ENCODE assay signal across 8 cellular contexts in genomic region chr20:56630086-56630493, GRCh38. TPM values are rescaled to one million over a fixed set of nuclear protein-coding genes. Genes with fewer than 3 reads are reported as not detected.
DNase-seq lines count a peak whose midpoint lies in the region; ATAC-seq and TF ChIP-seq lines count a peak whose summit lies in the region.

No MANE protein-coding gene starts in this region.

- H3K9me3 Mint-ChIP-seq in progenitor cell of endocrine pancreas (ENCODE audit: low read depth), result no peaks in the 10 kb centered on the region
- H3K9me3 Mint-ChIP-seq in activated T-helper 17 cell treated with anti-CD3 and anti-CD28 coated beads, Interleukin-2, amount 50 U/mL, for 72 hours, result no peaks in the 10 kb centered on the region

- peaks cover 4% of the 10 kb centered on the region for H3K36me3 ChIP-seq in H7 (replicated peaks; ENCODE audit: control insufficient read depth, insufficient read depth, low read length)

- TF ChIP-seq CTCF in fibroblast of pulmonary artery (IDR thresholded peaks at IDR 0.05; ENCODE audit: low read length, missing control alignments), result peak; percentile 15
- peak; percentile 79 for TF ChIP-seq CTCF in progenitor cell of endocrine pancreas (IDR thresholded peaks at IDR 0.05; ENCODE audit: unreplicated experiment)

- H3K4me3 ChIP-seq in H7 (ENCODE audit: insufficient read depth, low read depth, low read length) (peak overlapping the region; percentile 90), fibroblast of pulmonary artery (replicated peaks; ENCODE audit: low read depth, low read length) (no peak overlapping the region)

- H3K4me3 Mint-ChIP-seq in progenitor cell of endocrine pancreas (ENCODE audit: low read depth), result peak overlapping the region; percentile 68
- no peak overlapping the region for H3K4me3 Mint-ChIP-seq in activated T-helper 17 cell treated with anti-CD3 and anti-CD28 coated beads, Interleukin-2, amount 50 U/mL, for 72 hours

- in situ Hi-C loops in ACHN (cut with HindIII; ENCODE audit: low pct_ligation_motif_present, low pct_unique_long_range_greater_than_20kb, low sequenced_read_pairs), result no loop called here

- H3K4me1 Mint-ChIP-seq in progenitor cell of endocrine pancreas (ENCODE audit: low read depth), result peaks cover 5% of the 10 kb centered on the region
- H3K4me1 Mint-ChIP-seq in activated T-helper 17 cell treated with anti-CD3 and anti-CD28 coated beads, Interleukin-2, amount 50 U/mL, for 72 hours, result no peaks in the 10 kb centered on the region

- peaks cover 82% of the 10 kb centered on the region for H3K27me3 Mint-ChIP-seq in progenitor cell of endocrine pancreas
- H3K27me3 Mint-ChIP-seq in activated T-helper 17 cell treated with anti-CD3 and anti-CD28 coated beads, Interleukin-2, amount 50 U/mL, for 72 hours, result peaks cover 32% of the 10 kb centered on the region

- peak overlapping the region; percentile 71 for H3K27ac Mint-ChIP-seq in progenitor cell of endocrine pancreas
- no peak overlapping the region for H3K27ac Mint-ChIP-seq in activated T-helper 17 cell treated with anti-CD3 and anti-CD28 coated beads, Interleukin-2, amount 50 U/mL, for 72 hours

- H3K27me3 ChIP-seq in H7 (ENCODE audit: control insufficient read depth, insufficient read depth, low read length), result peaks cover 46% of the 10 kb centered on the region

- ATAC-seq in activated T-helper 17 cell treated with anti-CD3 and anti-CD28 coated beads, Interleukin-2, amount 50 U/mL, for 72 hours (replicated peaks), result no peak
- ATAC-seq in GM18858 (IDR thresholded peaks at IDR 0.05; ENCODE audit: unreplicated experiment), result no peak

- H3K36me3 Mint-ChIP-seq in progenitor cell of endocrine pancreas (ENCODE audit: insufficient read depth), result no peaks in the 10 kb centered on the region
- no peaks in the 10 kb centered on the region for H3K36me3 Mint-ChIP-seq in activated T-helper 17 cell treated with anti-CD3 and anti-CD28 coated beads, Interleukin-2, amount 50 U/mL, for 72 hours (ENCODE audit: low read depth)

- DNase-seq in ACHN (peak; percentile 81), H7 (peak; percentile 98), SKM-1 (lab: John Stamatoyannopoulos, UW; ENCODE audit: unreplicated experiment) (peak; percentile 31), fibroblast of pulmonary artery (ENCODE audit: low read depth) (peak; percentile 28), progenitor cell of endocrine pancreas (ENCODE audit: low spot score, unreplicated experiment) (peak; percentile 59), superior temporal gyrus (ENCODE audit: extremely low spot score) (no peak)

RNA-seq across cellular contexts. Expression of gene TFAP2C, which starts 1.0 kb away (rescaled TPM):
- 23.6 and 38.4 TPM in 2 replicates for total RNA-seq in H7 (2014; rRNA removed; shearing (Covaris generic))
- 0.50 and 0.80 TPM in 2 replicates for total RNA-seq in progenitor cell of endocrine pancreas
- total RNA-seq in activated T-helper 17 cell treated with anti-CD3 and anti-CD28 coated beads, Interleukin-2, amount 50 U/mL, for 72 hours, result not detected

Comparison
In these comparisons a context has a peak if more than half of its experiments do, and no peak if none do; other contexts are left out.
1. RNA of gene TFAP2C, which starts 1.0 kb away (total RNA-seq): 23.6 to 38.4 TPM in H7; 0.50 to 0.80 TPM in progenitor cell of endocrine pancreas and not detected in activated T-helper 17 cell treated with anti-CD3 and anti-CD28 coated beads, Interleukin-2, amount 50 U/mL, for 72 hours; every median in the first group is over 10 times any median in the second.